17 cellular contexts compared by ENCODE assay signal in genomic region chr3:188680189-188680588, GRCh38.
A peak's percentile ranks its signal among the peaks of the same experiment; 100 is the strongest.
DNase-seq lines count a peak whose midpoint lies in the region; ATAC-seq and TF ChIP-seq lines count a peak whose summit lies in the region.
"Had no signal": no experiment of that assay in that cellular context is flagged by ENCODE, and none has a peak within 500 bp of the region (broad histone marks: within the 10 kb centered on the region; RNA-seq: fewer than 3 reads in every experiment).

No MANE protein-coding gene starts in this region.

- TF ChIP-seq CTCF in natural killer cell (IDR thresholded peaks at IDR 0.05): no peak
- no peak for TF ChIP-seq CTCF in esophagus squamous epithelium (IDR thresholded peaks at IDR 0.05)
- TF ChIP-seq CTCF in nephron (IDR thresholded peaks at IDR 0.05; ENCODE audit: unreplicated experiment in 3 of 3): no peak
- no peak for TF ChIP-seq CTCF in uterus (IDR thresholded peaks at IDR 0.05)

- TF ChIP-seq POLR2A in esophagus squamous epithelium (IDR thresholded peaks at IDR 0.05) (no peak), uterus (IDR thresholded peaks at IDR 0.05) (no peak)

- peaks cover 42 to 50% of the 10 kb centered on the region in 2 donors for H3K4me1 Mint-ChIP-seq in natural killer cell treated with Interleukin-12 subunit alpha and Interleukin-12 subunit beta and Interleukin-15 and Interleukin-18, amount 100 ng/mL, for 72 hours (ENCODE audit: low read depth in 2 of 2)
- H3K4me1 Mint-ChIP-seq in natural killer cell (peaks cover 6 to 19% of the 10 kb centered on the region in 2 donors), nephron (peaks cover 16% of the 10 kb centered on the region)

- intact Hi-C loops in natural killer cell (cut with micrococcal nuclease) (no loop called here), esophagus squamous epithelium (cut with DNase I) (no loop called here), uterus (cut with DNase I; ENCODE audit: low total_unique reads) (no loop called here)

- H3K9me3 ChIP-seq in esophagus squamous epithelium: peaks cover 0 to 4% (median 0%) of the 10 kb centered on the region in 3 donors
- no peaks in the 10 kb centered on the region for H3K9me3 ChIP-seq in uterus

- DNase-seq in natural killer cell treated with Interleukin-12 subunit alpha and Interleukin-12 subunit beta and Interleukin-15 and Interleukin-18, amount 100 ng/mL, for 72 hours (ENCODE audit: low spot score): no peak
- no peak for DNase-seq in natural killer cell
- DNase-seq in esophagus squamous epithelium (lab: John Stamatoyannopoulos, UW): no peak
- no peak for DNase-seq in uterus
- no peak for DNase-seq in NOMO-1 (lab: John Stamatoyannopoulos, UW; ENCODE audit: unreplicated experiment in 2 of 2)
- DNase-seq: activated CD4-positive, alpha-beta T cell treated with anti-CD3 and anti-CD28 coated beads, Interleukin-2, amount 50 U/mL, for 1 hour; amygdala; DMS153; effector CD8-positive, alpha-beta T cell; H7; NCI-H510A treated with DMSO at 0.1 percent for 48 hours; stimulated activated naive CD8-positive, alpha-beta T cell treated with anti-CD3 and anti-CD28 coated beads, Interleukin-15, Interleukin-2, amounts not matched to agents 100 U/mL and 50 U/mL, for 24 hours had no signal

- 70 to 76% methylated on average over 1 of the region's 1 CpG for WGBS in esophagus squamous epithelium, 2 donors

- no peaks in the 10 kb centered on the region for H3K27me3 Mint-ChIP-seq in natural killer cell treated with Interleukin-12 subunit alpha and Interleukin-12 subunit beta and Interleukin-15 and Interleukin-18, amount 100 ng/mL, for 72 hours
- no peaks in the 10 kb centered on the region for H3K27me3 Mint-ChIP-seq in natural killer cell (ENCODE audit: low read depth in 2 of 2)
- H3K27me3 Mint-ChIP-seq in nephron (ENCODE audit: low read depth): no peaks in the 10 kb centered on the region

- H3K4me3 ChIP-seq in esophagus squamous epithelium (no peak overlapping the region), uterus (no peak overlapping the region)

- peak overlapping the region; percentile 3 to 22 for H3K27ac Mint-ChIP-seq in natural killer cell treated with Interleukin-12 subunit alpha and Interleukin-12 subunit beta and Interleukin-15 and Interleukin-18, amount 100 ng/mL, for 72 hours
- no peak overlapping the region for H3K27ac Mint-ChIP-seq in natural killer cell
- H3K27ac Mint-ChIP-seq in nephron: peak overlapping the region; percentile 12 to 69 (median 22)

- ATAC-seq in natural killer cell treated with Interleukin-12 subunit alpha and Interleukin-12 subunit beta and Interleukin-15 and Interleukin-18, amount 100 ng/mL, for 72 hours: no peak
- no peak for ATAC-seq in natural killer cell
- ATAC-seq in HG03565 (IDR thresholded peaks at IDR 0.05; ENCODE audit: unreplicated experiment): no peak
- no peak for ATAC-seq in GM21515 (IDR thresholded peaks at IDR 0.05; ENCODE audit: unreplicated experiment)
- ATAC-seq: stimulated activated naive CD8-positive, alpha-beta T cell treated with anti-CD3 and anti-CD28 coated beads, Interleukin-15, Interleukin-2, amounts not matched to agents 100 U/mL and 50 U/mL, for 24 hours had no signal

- H3K4me3 Mint-ChIP-seq in natural killer cell treated with Interleukin-12 subunit alpha and Interleukin-12 subunit beta and Interleukin-15 and Interleukin-18, amount 100 ng/mL, for 72 hours: no peak overlapping the region
- H3K4me3 Mint-ChIP-seq in natural killer cell (no peak overlapping the region), nephron (no peak overlapping the region)

- no peaks in the 10 kb centered on the region for H3K36me3 ChIP-seq in esophagus squamous epithelium
- H3K36me3 ChIP-seq in uterus: no peaks in the 10 kb centered on the region

- peaks cover 3% of the 10 kb centered on the region for H3K9me3 Mint-ChIP-seq in natural killer cell treated with Interleukin-12 subunit alpha and Interleukin-12 subunit beta and Interleukin-15 and Interleukin-18, amount 100 ng/mL, for 72 hours
- no peaks in the 10 kb centered on the region for H3K9me3 Mint-ChIP-seq in natural killer cell
- no peaks in the 10 kb centered on the region for H3K9me3 Mint-ChIP-seq in nephron

- peaks cover 9% of the 10 kb centered on the region for H3K36me3 Mint-ChIP-seq in natural killer cell treated with Interleukin-12 subunit alpha and Interleukin-12 subunit beta and Interleukin-15 and Interleukin-18, amount 100 ng/mL, for 72 hours
- no peaks in the 10 kb centered on the region for H3K36me3 Mint-ChIP-seq in natural killer cell
- no peaks in the 10 kb centered on the region for H3K36me3 Mint-ChIP-seq in nephron (ENCODE audit: low read depth)

- H3K27me3 ChIP-seq in esophagus squamous epithelium (no peaks in the 10 kb centered on the region), uterus (no peaks in the 10 kb centered on the region)

- H3K4me1 ChIP-seq in esophagus squamous epithelium (peaks cover 4 to 41% (median 25%) of the 10 kb centered on the region in 3 donors), uterus (peaks cover 0 to 3% of the 10 kb centered on the region in 2 donors)

- H3K27ac ChIP-seq in esophagus squamous epithelium (peak overlapping the region; percentile 14 to 66 (median 63)), uterus (peak overlapping the region; percentile 42 to 48)
- H3K27ac ChIP-seq: HL-60, KMS-11 had no signal

Comparison
In these comparisons a context has a peak if more than half of its experiments do, and no peak if none do; other contexts are left out.
1. H3K27ac Mint-ChIP-seq: peak in natural killer cell treated with Interleukin-12 subunit alpha and Interleukin-12 subunit beta and Interleukin-15 and Interleukin-18, amount 100 ng/mL, for 72 hours (2 of 2) and nephron (3 of 3); none in natural killer cell (0 of 2).